In genomic region chr10:116888380-116889055, GRCh38 we compare ENCODE assay signal across 11 cellular contexts. TPM values are rescaled to one million over a fixed set of nuclear protein-coding genes. Genes with fewer than 3 reads are reported as not detected.
DNase-seq lines count a peak whose midpoint lies in the region; ATAC-seq and TF ChIP-seq lines count a peak whose summit lies in the region.
"Had no signal": no experiment of that assay in that cellular context is flagged by ENCODE, and none has a peak within 500 bp of the region (broad histone marks: within the 10 kb centered on the region; RNA-seq: fewer than 3 reads in every experiment).

No MANE protein-coding gene starts in this region.

- peaks cover 27% of the 10 kb centered on the region for H3K4me1 Mint-ChIP-seq in MCF 10A (ENCODE audit: insufficient read depth, unreplicated experiment)
- H3K4me1 Mint-ChIP-seq in natural killer cell treated with Interleukin-12 subunit alpha and Interleukin-12 subunit beta and Interleukin-15 and Interleukin-18, amount 100 ng/mL, for 72 hours (ENCODE audit: low read depth in 2 of 2): no peaks in the 10 kb centered on the region
- H3K4me1 Mint-ChIP-seq: naive thymus-derived CD4-positive, alpha-beta T cell had no signal

- no peak overlapping the region for H3K4me3 ChIP-seq in upper lobe of right lung

- TF ChIP-seq CTCF in MCF 10A (IDR thresholded peaks at IDR 0.05; ENCODE audit: unreplicated experiment): no peak
- no peak for TF ChIP-seq CTCF in upper lobe of right lung (IDR thresholded peaks at IDR 0.05)

- peak overlapping the region; percentile 16 for H3K4me3 Mint-ChIP-seq in MCF 10A (ENCODE audit: unreplicated experiment)
- no peak overlapping the region for H3K4me3 Mint-ChIP-seq in natural killer cell treated with Interleukin-12 subunit alpha and Interleukin-12 subunit beta and Interleukin-15 and Interleukin-18, amount 100 ng/mL, for 72 hours
- H3K4me3 Mint-ChIP-seq: naive thymus-derived CD4-positive, alpha-beta T cell had no signal

- BruUV-seq in MCF 10A (replicated peaks; lab: Mats Ljungman, UMichigan): no TSS peak

- no peaks in the 10 kb centered on the region for H3K27me3 ChIP-seq in upper lobe of right lung

- CTCF ChIA-PET in MCF 10A (lab: Yijun Ruan, JAX): interaction anchor here (0.6 to 1.4 kb wide), 7 partner anchors 9 to 279 kb away, joined by 3 read pairs; no protein-coding TSS in a partner anchor

- ATAC-seq in upper lobe of right lung (peak; percentile 86), HG03442 (IDR thresholded peaks at IDR 0.05; ENCODE audit: unreplicated experiment) (no peak), GM18909 (IDR thresholded peaks at IDR 0.05; ENCODE audit: poor library complexity, unreplicated experiment) (no peak)
- ATAC-seq in natural killer cell treated with Interleukin-12 subunit alpha and Interleukin-12 subunit beta and Interleukin-15 and Interleukin-18, amount 100 ng/mL, for 72 hours: no peak
- ATAC-seq: naive thymus-derived CD4-positive, alpha-beta T cell had no signal

- H3K4me1 ChIP-seq in upper lobe of right lung: no peaks in the 10 kb centered on the region

- H3K36me3 Mint-ChIP-seq in MCF 10A (ENCODE audit: insufficient read depth, unreplicated experiment): peaks cover 5% of the 10 kb centered on the region
- no peaks in the 10 kb centered on the region for H3K36me3 Mint-ChIP-seq in natural killer cell treated with Interleukin-12 subunit alpha and Interleukin-12 subunit beta and Interleukin-15 and Interleukin-18, amount 100 ng/mL, for 72 hours
- H3K36me3 Mint-ChIP-seq: naive thymus-derived CD4-positive, alpha-beta T cell had no signal

- POLR2A ChIA-PET in MCF 10A (lab: Yijun Ruan, JAX): interaction anchor here (0.7 to 3.7 kb wide), 13 partner anchors 8 to 286 kb away, joined by 3 to 24 read pairs (median 4); partner anchors contain the start of genes ENO4 and SHTN1

- intact Hi-C loops in MCF 10A (cut with micrococcal nuclease) (loop anchor here (2.0 to 5.0 kb wide), 3 partner anchors 36 to 286 kb away; partner anchors contain the start of gene SHTN1), upper lobe of right lung (cut with DNase I) (no loop called here)

- H3K9me3 ChIP-seq in upper lobe of right lung: no peaks in the 10 kb centered on the region

- H3K27ac ChIP-seq in upper lobe of right lung: no peak overlapping the region
- H3K27ac ChIP-seq: 22Rv1 had no signal

- DNase-seq in DMS 273 (lab: John Stamatoyannopoulos, UW; ENCODE audit: unreplicated experiment) (peak; percentile 14), DMS 273 treated with DMSO at 0.1 percent for 48 hours (lab: John Stamatoyannopoulos, UW) (no peak), MCF 10A (ENCODE audit: unreplicated experiment) (peak; percentile 93), kidney glomerular epithelial cell (lab: John Stamatoyannopoulos, UW) (peak; percentile 90), upper lobe of right lung (no peak)
- DNase-seq in natural killer cell treated with Interleukin-12 subunit alpha and Interleukin-12 subunit beta and Interleukin-15 and Interleukin-18, amount 100 ng/mL, for 72 hours (ENCODE audit: low spot score): no peak
- DNase-seq: naive thymus-derived CD4-positive, alpha-beta T cell; NCI-H524 treated with DMSO at 0.1 percent for 48 hours had no signal

- no peaks in the 10 kb centered on the region for H3K27me3 Mint-ChIP-seq in MCF 10A (ENCODE audit: insufficient read depth, unreplicated experiment)
- H3K27me3 Mint-ChIP-seq in natural killer cell treated with Interleukin-12 subunit alpha and Interleukin-12 subunit beta and Interleukin-15 and Interleukin-18, amount 100 ng/mL, for 72 hours: peaks cover 9 to 13% of the 10 kb centered on the region in 2 donors

- no peaks in the 10 kb centered on the region for H3K9me3 Mint-ChIP-seq in MCF 10A (ENCODE audit: unreplicated experiment)
- H3K9me3 Mint-ChIP-seq in natural killer cell treated with Interleukin-12 subunit alpha and Interleukin-12 subunit beta and Interleukin-15 and Interleukin-18, amount 100 ng/mL, for 72 hours: no peaks in the 10 kb centered on the region
- H3K9me3 Mint-ChIP-seq: naive thymus-derived CD4-positive, alpha-beta T cell had no signal

- H3K27ac Mint-ChIP-seq in MCF 10A (ENCODE audit: low read depth, unreplicated experiment): no peak overlapping the region
- H3K27ac Mint-ChIP-seq in natural killer cell treated with Interleukin-12 subunit alpha and Interleukin-12 subunit beta and Interleukin-15 and Interleukin-18, amount 100 ng/mL, for 72 hours: no peak overlapping the region
- H3K27ac Mint-ChIP-seq: naive thymus-derived CD4-positive, alpha-beta T cell had no signal

- no peaks in the 10 kb centered on the region for H3K36me3 ChIP-seq in upper lobe of right lung

RNA-seq across cellular contexts. Expression of gene ENO4, which starts 39.2 kb away (rescaled TPM):
- 0.15 TPM in 1 of 2 replicates, not detected in the other for total RNA-seq in MCF 10A (2022)
- not detected for total RNA-seq in upper lobe of right lung
- not detected for total RNA-seq in natural killer cell treated with Interleukin-12 subunit alpha and Interleukin-12 subunit beta and Interleukin-15 and Interleukin-18, amount 100 ng/mL, for 72 hours
- total RNA-seq: naive thymus-derived CD4-positive, alpha-beta T cell had no signal

Comparison
In these comparisons a context has a peak if more than half of its experiments do, and no peak if none do; other contexts are left out.
1. DNase-seq: peak in DMS 273 (single experiment), MCF 10A (single experiment) and kidney glomerular epithelial cell (single experiment); none in DMS 273 treated with DMSO at 0.1 percent for 48 hours (single experiment), upper lobe of right lung (single experiment) and natural killer cell treated with Interleukin-12 subunit alpha and Interleukin-12 subunit beta and Interleukin-15 and Interleukin-18, amount 100 ng/mL, for 72 hours (single experiment).